Comparison of ENCODE assay signal across 13 cellular contexts in the genomic region with DNA sequence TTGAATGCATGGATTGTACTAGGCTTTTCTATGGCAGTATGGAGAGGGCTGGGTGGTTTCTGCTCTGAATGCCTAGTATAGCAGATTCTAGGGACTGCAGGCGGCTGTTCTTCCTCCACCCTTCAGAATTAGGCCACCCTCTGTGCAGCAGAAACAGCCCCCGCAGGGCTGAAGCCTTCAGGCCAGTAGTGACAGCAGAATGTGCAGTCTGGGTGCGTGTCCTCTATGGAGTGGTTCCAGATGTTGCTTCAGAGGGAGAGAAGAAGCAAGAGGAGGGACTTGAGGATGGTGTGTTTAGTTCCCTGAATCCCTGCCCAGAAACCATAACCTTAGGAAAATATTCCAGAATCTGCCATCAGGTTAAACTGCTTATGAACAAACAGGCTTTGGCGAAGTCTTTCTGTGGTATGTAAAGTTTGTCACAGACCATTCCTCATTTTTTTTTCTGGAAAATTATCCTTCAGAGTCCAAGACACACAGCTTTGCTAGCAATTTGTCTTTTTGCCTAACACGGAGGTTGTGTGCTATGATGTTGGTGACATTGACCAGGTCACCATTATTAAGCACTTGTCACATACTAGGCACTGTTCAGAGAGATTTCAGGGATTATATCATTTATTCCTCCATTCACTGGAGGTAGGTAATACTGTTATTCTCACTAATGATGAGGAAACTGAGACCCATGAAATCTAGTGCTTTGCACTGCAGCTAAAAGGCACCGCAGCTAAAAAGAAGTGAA. TPM values are rescaled to one million over a fixed set of nuclear protein-coding genes. Genes with fewer than 3 reads are reported as not detected.
DNase-seq lines count a peak whose midpoint lies in the region; ATAC-seq, FAIRE-seq and TF ChIP-seq lines count a peak whose summit lies in the region.
"Had no signal": no experiment of that assay in that cellular context is flagged by ENCODE, and none has a peak within 500 bp of the region (broad histone marks: within the 10 kb centered on the region; RNA-seq: fewer than 3 reads in every experiment).

No MANE protein-coding gene starts in this region.

- 72 to 83% (median 80%) methylated on average over 5 to 6 of the region's 6 CpGs for WGBS in heart left ventricle, 4 donors
- WGBS in upper lobe of left lung, 2 donors: 89 to 91% methylated on average over 6 of the region's 6 CpGs

- H3K4me1 ChIP-seq in heart left ventricle: peaks cover 0 to 11% (median 0%) of the 10 kb centered on the region in 12 donors
- H3K4me1 ChIP-seq in left ventricle myocardium inferior: peaks cover 6% of the 10 kb centered on the region
- H3K4me1 ChIP-seq in upper lobe of left lung: no peaks in the 10 kb centered on the region
- H3K4me1 ChIP-seq: A549 had no signal

- H3K4me3 ChIP-seq in heart left ventricle (no peak overlapping the region), left ventricle myocardium inferior (no peak overlapping the region), cardiac fibroblast (replicated peaks in 1 of 2; ENCODE audit: low read depth in 2 of 2, low read length in 2 of 2) (no peak overlapping the region), upper lobe of left lung (no peak overlapping the region)
- H3K4me3 ChIP-seq: A549 had no signal

- intact Hi-C loops in heart left ventricle (cut with DNase I): no loop called here
- intact Hi-C loops in left ventricle myocardium inferior (cut with micrococcal nuclease): no loop called here

- peaks cover 0 to 67% (median 19%) of the 10 kb centered on the region in 9 donors for H3K36me3 ChIP-seq in heart left ventricle
- H3K36me3 ChIP-seq in left ventricle myocardium inferior: peaks cover 10% of the 10 kb centered on the region
- peaks cover 2 to 51% (median 8%) of the 10 kb centered on the region in 4 donors for H3K36me3 ChIP-seq in upper lobe of left lung

- TF ChIP-seq EP300 in upper lobe of left lung (IDR thresholded peaks at IDR 0.05): no peak

- peak in 3 of 4 donors; percentile 64 to 81 (median 71) for ATAC-seq in heart left ventricle
- ATAC-seq in upper lobe of left lung (ENCODE audit: low FRiP score in 2 of 2): peak; percentile 43 to 64
- ATAC-seq: A549 had no signal

- TF ChIP-seq CTCF in heart left ventricle (IDR thresholded peaks at IDR 0.05) (no peak), left ventricle myocardium inferior (IDR thresholded peaks at IDR 0.05; ENCODE audit: borderline replicate concordance) (no peak), cardiac fibroblast (IDR thresholded peaks at IDR 0.05; ENCODE audit: low read depth, low read length) (no peak), upper lobe of left lung (IDR thresholded peaks at IDR 0.05) (no peak)

- H3K9me3 ChIP-seq in heart left ventricle (no peaks in the 10 kb centered on the region), left ventricle myocardium inferior (replicated peaks) (no peaks in the 10 kb centered on the region), upper lobe of left lung (no peaks in the 10 kb centered on the region)
- H3K9me3 ChIP-seq: A549 had no signal

- FAIRE-seq in GM19239 (lab: Jason Lieb, UNC): no peak
- FAIRE-seq: A549 had no signal

- DNase-seq in heart left ventricle (peak in 1 of 5 donors; percentile 42), left ventricle myocardium inferior (no peak), cardiac fibroblast (ENCODE audit: low read depth in 2 of 2) (peak; percentile 30 to 83), left kidney (ENCODE audit: low read depth, low spot score) (peak; percentile 74), upper lobe of left lung (no peak), erythroblast (lab: John Stamatoyannopoulos, UW) (no peak), NCI-H774 (lab: John Stamatoyannopoulos, UW) (no peak), GM19239 (ENCODE audit: insufficient read length, low spot score) (no peak)
- DNase-seq: activated CD8-positive, alpha-beta memory T cell treated with anti-CD3 and anti-CD28 coated beads, Interleukin-2, amount 50 U/mL, for 4 hours; MM.1S; NCI-H446 had no signal

- no peak for TF ChIP-seq POLR2A in heart left ventricle (IDR thresholded peaks at IDR 0.05)
- TF ChIP-seq POLR2A in upper lobe of left lung (IDR thresholded peaks at IDR 0.05): no peak
- TF ChIP-seq POLR2A in erythroblast (IDR thresholded peaks at IDR 0.05; ENCODE audit: low read length): no peak

- H3K27ac ChIP-seq in heart left ventricle (no peak overlapping the region), left ventricle myocardium inferior (replicated peaks) (no peak overlapping the region), upper lobe of left lung (peak overlapping the region in 2 of 4 donors; percentile 18 to 59)
- H3K27ac ChIP-seq: A549, HL-60 had no signal

- H3K27me3 ChIP-seq in heart left ventricle: no peaks in the 10 kb centered on the region
- no peaks in the 10 kb centered on the region for H3K27me3 ChIP-seq in left ventricle myocardium inferior (ENCODE audit: low read depth)
- no peaks in the 10 kb centered on the region for H3K27me3 ChIP-seq in upper lobe of left lung

RNA-seq across cellular contexts. Expression of a gene that starts 21.1 kb away (rescaled TPM):
- 10 to 100 TPM in 2 of 9 donors, 1 to 10 TPM in 7; 4.3 to 24.0 (median 5.8) TPM for total RNA-seq in heart left ventricle
- polyA plus RNA-seq in heart left ventricle: 1 to 10 TPM; 2.8 to 3.5 TPM
- 5.4 TPM for total RNA-seq in left ventricle myocardium inferior
- 10 to 100 TPM; 21.1 to 67.1 (median 29.9) TPM for total RNA-seq in upper lobe of left lung

RNA-seq across cellular contexts. Expression of a gene that starts 56.3 kb away (rescaled TPM):
- total RNA-seq in heart left ventricle (10 to 100 TPM in 1 of 9 donors, 1 to 10 TPM in 8; 2.0 to 15.7 (median 3.0) TPM), left ventricle myocardium inferior (3.7 TPM), upper lobe of left lung (10 to 100 TPM; 23.7 to 81.7 (median 40.6) TPM)
- polyA plus RNA-seq in heart left ventricle: 1 to 10 TPM; 1.8 to 2.9 TPM

Comparison
In these comparisons a context has a peak if more than half of its experiments do, and no peak if none do; other contexts are left out.
1. DNase-seq: peak in cardiac fibroblast (2 of 2) and left kidney (single experiment); none in left ventricle myocardium inferior (single experiment), upper lobe of left lung (0 of 2), erythroblast (0 of 2), NCI-H774 (single experiment) and GM19239 (single experiment).